16 cellular contexts compared by ENCODE assay signal in genomic region chr2:128790541-128790944, GRCh38.
"Had no signal": no experiment of that assay in that cellular context is flagged by ENCODE, and none has a peak within 500 bp of the region (broad histone marks: within the 10 kb centered on the region; RNA-seq: fewer than 3 reads in every experiment).

No MANE protein-coding gene starts in this region.

- H3K4me3 ChIP-seq: heart left ventricle, psoas muscle, sigmoid colon, skin epidermis, suprapubic skin, tibial artery had no signal

- ATAC-seq: esophagus mucosa; heart left ventricle; left lobe of liver; natural killer cell treated with Interleukin-12 subunit alpha and Interleukin-12 subunit beta and Interleukin-15 and Interleukin-18, amount 100 ng/mL, for 72 hours; stimulated activated naive CD8-positive, alpha-beta T cell treated with anti-CD3 and anti-CD28 coated beads, Interleukin-15, Interleukin-2, amounts not matched to agents 100 U/mL and 50 U/mL, for 24 hours had no signal

- H3K27me3 ChIP-seq: dorsolateral prefrontal cortex, heart left ventricle, sigmoid colon, suprapubic skin had no signal

- H3K4me1 ChIP-seq: heart left ventricle, psoas muscle, sigmoid colon, tibial artery had no signal

- DNase-seq: cortex of kidney; dorsolateral prefrontal cortex; effector memory CD4-positive, alpha-beta T cell; heart left ventricle; hippocampal formation; midbrain; psoas muscle; sigmoid colon; stimulated activated CD4-positive, alpha-beta T cell treated with anti-CD3 and anti-CD28 coated beads, Interleukin-2, amount 100 ng/mL, for 48 hours; stimulated activated naive CD8-positive, alpha-beta T cell treated with anti-CD3 and anti-CD28 coated beads, Interleukin-15, Interleukin-2, amounts not matched to agents 100 U/mL and 50 U/mL, for 24 hours had no signal

- H3K9me3 ChIP-seq: heart left ventricle, psoas muscle, sigmoid colon, suprapubic skin, tibial artery had no signal

- H3K36me3 ChIP-seq: heart left ventricle, sigmoid colon, suprapubic skin, tibial artery had no signal

- H3K27ac ChIP-seq: dorsolateral prefrontal cortex, heart left ventricle, psoas muscle, sigmoid colon, skin epidermis, suprapubic skin, tibial artery had no signal
